In the genomic region with DNA sequence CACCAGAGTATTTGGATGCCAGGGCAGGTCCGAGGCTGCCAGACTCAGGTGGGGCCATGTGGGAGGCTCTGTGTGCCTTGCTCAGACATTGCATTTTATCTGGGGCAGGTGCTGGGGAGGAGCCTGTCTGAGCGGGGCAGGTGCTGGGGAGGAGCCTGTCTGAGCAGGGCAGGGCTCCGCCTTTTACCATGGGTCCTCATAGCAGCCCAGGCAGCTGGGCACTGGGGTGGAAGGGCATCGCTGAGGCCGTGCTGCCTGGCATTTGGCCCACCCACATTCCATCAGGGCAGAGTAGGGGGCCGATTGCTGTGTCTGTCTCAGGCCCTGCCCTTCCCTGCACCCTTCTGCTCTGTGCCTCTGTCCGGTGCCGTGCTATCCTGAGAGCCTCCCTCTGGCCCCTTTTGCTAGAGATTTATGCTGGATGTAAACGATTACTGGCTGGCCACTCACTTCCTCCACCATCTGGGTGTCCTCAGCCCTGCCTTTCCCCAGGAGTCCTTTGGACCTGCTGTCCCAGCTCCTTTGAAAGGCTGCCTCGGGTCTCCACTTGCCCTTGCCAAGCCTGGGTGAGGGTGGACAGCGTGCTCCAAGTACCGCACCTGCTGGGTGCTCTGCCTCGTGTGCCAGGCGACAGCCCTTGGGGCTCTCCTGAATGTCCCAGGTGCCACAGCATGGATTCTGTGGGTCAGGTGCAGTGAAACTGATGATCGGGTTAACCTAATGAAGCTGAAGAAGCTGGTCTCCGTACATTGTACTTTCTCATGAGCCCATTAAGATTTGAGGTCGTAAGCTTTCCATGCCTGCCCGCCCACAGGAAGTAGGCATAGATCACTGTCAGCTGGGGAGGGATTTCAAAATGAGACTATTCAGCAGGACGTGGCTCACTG, we compare ENCODE assay signal across 10 cellular contexts.
DNase-seq lines count a peak whose midpoint lies in the region; ATAC-seq and TF ChIP-seq lines count a peak whose summit lies in the region.
"Had no signal": no experiment of that assay in that cellular context is flagged by ENCODE, and none has a peak within 500 bp of the region (broad histone marks: within the 10 kb centered on the region; RNA-seq: fewer than 3 reads in every experiment).

No MANE protein-coding gene starts in this region.

- no peak for TF ChIP-seq POLR2A in uterus (IDR thresholded peaks at IDR 0.05)

- no peak for TF ChIP-seq CTCF in H9 (conservative IDR thresholded peaks at IDR 0.05)
- TF ChIP-seq CTCF in endothelial cell (IDR thresholded peaks at IDR 0.05; ENCODE audit: unreplicated experiment): no peak
- TF ChIP-seq CTCF in uterus (IDR thresholded peaks at IDR 0.05): no peak

- H4K91ac ChIP-seq in H9 (ENCODE audit: insufficient read length, low read depth, low read length): no peak overlapping the region
- H4K91ac ChIP-seq in trophoblast cell (ENCODE audit: low read depth, low read length): no peak overlapping the region

- H3K27me3 Mint-ChIP-seq in H9 (ENCODE audit: low read depth) (no peaks in the 10 kb centered on the region; the same call in none of the 2 replicates), endothelial cell (ENCODE audit: unreplicated experiment) (peaks cover 7% of the 10 kb centered on the region)
- H3K27me3 Mint-ChIP-seq: dendritic cell treated with granulocyte-macrophage colony-stimulating factor and Interleukin-4, amounts not matched to agents 40 ng/mL and 50 ng/mL, for 4 days had no signal

- H3K79me1 ChIP-seq in H9 (ENCODE audit: insufficient read depth, low read depth, low read length, poor library complexity, severe bottlenecking) (no peaks in the 10 kb centered on the region), trophoblast cell (ENCODE audit: low read length) (no peaks in the 10 kb centered on the region)

- H2BK20ac ChIP-seq in H9 (ENCODE audit: low read depth, low read length, poor library complexity, severe bottlenecking): no peak overlapping the region

- H4K12ac ChIP-seq in trophoblast cell (ENCODE audit: low read depth, low read length): no peak overlapping the region

- H2BK5ac ChIP-seq in H9 (ENCODE audit: insufficient read length, low read length): no peak overlapping the region
- H2BK5ac ChIP-seq in trophoblast cell (ENCODE audit: low read depth, low read length, poor library complexity): no peak overlapping the region

- no peaks in the 10 kb centered on the region for H4K20me1 ChIP-seq in H9 (ENCODE audit: control insufficient read depth, insufficient read depth, insufficient read length)

- no peak overlapping the region for H2AFZ ChIP-seq in H9 (ENCODE audit: low read length)
- H2AFZ ChIP-seq in trophoblast cell (ENCODE audit: insufficient read depth, low read length, poor library complexity): no peak overlapping the region

- H3K36me3 ChIP-seq in trophoblast cell (ENCODE audit: control insufficient read depth in 1 of 2, insufficient read depth in 2 of 2, low read length in 2 of 2) (no peaks in the 10 kb centered on the region), uterus (no peaks in the 10 kb centered on the region)

- H3K27me3 ChIP-seq in H9 (ENCODE audit: insufficient read depth, low read length) (no peaks in the 10 kb centered on the region), trophoblast cell (ENCODE audit: insufficient read depth, low read length) (no peaks in the 10 kb centered on the region), uterus (no peaks in the 10 kb centered on the region)

- H3K79me2 ChIP-seq in H9 (ENCODE audit: insufficient read depth, low read length) (no peaks in the 10 kb centered on the region; the same call in 1 of the 2 replicates), trophoblast cell (ENCODE audit: control insufficient read depth, insufficient read depth, low read length, poor library complexity) (no peaks in the 10 kb centered on the region)

- H2AK5ac ChIP-seq in H9 (ENCODE audit: insufficient read length, low read length): no peak overlapping the region
- no peak overlapping the region for H2AK5ac ChIP-seq in trophoblast cell (ENCODE audit: low read length)

- H3K4ac ChIP-seq in H9 (ENCODE audit: low read depth, low read length): no peak overlapping the region
- H3K4ac ChIP-seq in trophoblast cell (ENCODE audit: low read depth, low read length): no peak overlapping the region

- no peaks in the 10 kb centered on the region for H3K9me3 Mint-ChIP-seq in H9
- no peaks in the 10 kb centered on the region for H3K9me3 Mint-ChIP-seq in endothelial cell (ENCODE audit: unreplicated experiment)
- H3K9me3 Mint-ChIP-seq: dendritic cell treated with granulocyte-macrophage colony-stimulating factor and Interleukin-4, amounts not matched to agents 40 ng/mL and 50 ng/mL, for 4 days had no signal

- H3K18ac ChIP-seq in H9 (ENCODE audit: insufficient read length, low read depth, low read length) (no peak overlapping the region), trophoblast cell (ENCODE audit: low read length) (no peak overlapping the region)

- H3K56ac ChIP-seq in H9 (ENCODE audit: insufficient read length, low read depth, low read length): no peak overlapping the region

- intact Hi-C loops in uterus (cut with DNase I; ENCODE audit: low total_unique reads): no loop called here

- DNase-seq in H9 (peak; percentile 75), NCI-H2196 treated with DMSO at 0.1 percent for 48 hours (lab: John Stamatoyannopoulos, UW; ENCODE audit: unreplicated experiment) (peak; percentile 78), endothelial cell (ENCODE audit: low spot score) (no peak), trophoblast cell (peak; percentile 26 to 34), NCI-H187 treated with DMSO at 0.1 percent for 48 hours (lab: John Stamatoyannopoulos, UW) (no peak), uterus (no peak)
- no peak for DNase-seq in activated effector memory CD4-positive, alpha-beta T cell treated with anti-CD3 and anti-CD28 coated beads, Interleukin-2, amount 50 U/mL, for 16 hours

- H3K4me2 ChIP-seq in H9 (ENCODE audit: insufficient read depth, insufficient read length, low read length) (no peak overlapping the region), trophoblast cell (ENCODE audit: low read length) (no peak overlapping the region)
- H3K4me2 ChIP-seq: KMS-11 had no signal

- H3K4me3 Mint-ChIP-seq in H9 (no peak overlapping the region), endothelial cell (ENCODE audit: unreplicated experiment) (peak overlapping the region; percentile 56)
- H3K4me3 Mint-ChIP-seq: dendritic cell treated with granulocyte-macrophage colony-stimulating factor and Interleukin-4, amounts not matched to agents 40 ng/mL and 50 ng/mL, for 4 days had no signal

- H3K27ac Mint-ChIP-seq in H9 (peak overlapping the region in 2 of 3 experiments; percentile 65 to 85; a peak in 3 of 7 replicates), endothelial cell (ENCODE audit: unreplicated experiment) (no peak overlapping the region)
- H3K27ac Mint-ChIP-seq: dendritic cell treated with granulocyte-macrophage colony-stimulating factor and Interleukin-4, amounts not matched to agents 40 ng/mL and 50 ng/mL, for 4 days had no signal

- no peaks in the 10 kb centered on the region; the same call in 1 of the 2 replicates for H3K4me1 ChIP-seq in H9 (ENCODE audit: insufficient read depth, low read length)
- H3K4me1 ChIP-seq in trophoblast cell (ENCODE audit: control insufficient read depth in 1 of 2, insufficient read depth in 2 of 2, low read length in 2 of 2): no peaks in the 10 kb centered on the region
- no peaks in the 10 kb centered on the region for H3K4me1 ChIP-seq in uterus

- no peaks in the 10 kb centered on the region for H3K23me2 ChIP-seq in H9 (ENCODE audit: insufficient read length, low read depth, low read length, poor library complexity, severe bottlenecking)

- H3K9ac ChIP-seq in H9 (ENCODE audit: extremely low read depth, insufficient read length, low read length) (no peak overlapping the region), trophoblast cell (ENCODE audit: low read length) (no peak overlapping the region)
- H3K9ac ChIP-seq: KMS-11 had no signal

- no peak overlapping the region for H3T11ph ChIP-seq in H9 (ENCODE audit: low read length)

- H4K8ac ChIP-seq in H9 (replicated peaks; ENCODE audit: insufficient read length, low read depth, low read length) (no peak overlapping the region), trophoblast cell (ENCODE audit: low read depth, low read length) (no peak overlapping the region)

- H2BK12ac ChIP-seq in H9 (ENCODE audit: insufficient read length, low read depth, low read length): no peak overlapping the region
- H2BK12ac ChIP-seq in trophoblast cell (ENCODE audit: low read length): no peak overlapping the region

- no peak overlapping the region for H3K4me3 ChIP-seq in trophoblast cell (ENCODE audit: low read depth, low read length)
- H3K4me3 ChIP-seq in uterus: no peak overlapping the region

- no peak overlapping the region for H3K27ac ChIP-seq in H9 (ENCODE audit: insufficient read length, low read depth, low read length)
- no peak overlapping the region for H3K27ac ChIP-seq in trophoblast cell (ENCODE audit: low read depth, low read length)
- no peak overlapping the region for H3K27ac ChIP-seq in uterus
- H3K27ac ChIP-seq: KMS-11 had no signal

- H3K14ac ChIP-seq in H9 (ENCODE audit: insufficient read depth, low read length): no peak overlapping the region; the same call in 1 of the 2 replicates
- no peak overlapping the region for H3K14ac ChIP-seq in trophoblast cell (ENCODE audit: low read length)

- peaks cover 16 to 17% of the 10 kb centered on the region in 2 experiments for H3K4me1 Mint-ChIP-seq in H9
- H3K4me1 Mint-ChIP-seq in endothelial cell (ENCODE audit: unreplicated experiment): peaks cover 11% of the 10 kb centered on the region

- H2BK120ac ChIP-seq in H9 (ENCODE audit: low read depth, low read length, poor library complexity, severe bottlenecking): no peak overlapping the region
- no peak overlapping the region for H2BK120ac ChIP-seq in trophoblast cell (ENCODE audit: insufficient read depth, low read length, poor library complexity)

- no CpG with 5 or more reads among the region's 19 CpGs for WGBS in H9 (ENCODE audit: extremely low coverage, insufficient read length, low lambda C conversion rate)
- WGBS in trophoblast cell (ENCODE audit: extremely low coverage, insufficient coverage, insufficient read length): no CpG with 5 or more reads among the region's 19 CpGs

- no peak for ATAC-seq in GM19035 (IDR thresholded peaks at IDR 0.05; ENCODE audit: unreplicated experiment)

- H3K9me3 ChIP-seq in H9 (ENCODE audit: control insufficient read depth, low read depth, low read length) (no peaks in the 10 kb centered on the region), trophoblast cell (ENCODE audit: insufficient read depth, low read depth, low read length) (no peaks in the 10 kb centered on the region), uterus (no peaks in the 10 kb centered on the region)

- no peak overlapping the region for H2BK15ac ChIP-seq in H9 (ENCODE audit: low read depth, low read length)

- H3K36me3 Mint-ChIP-seq in H9 (ENCODE audit: insufficient read depth in 1 of 3, low read depth in 3 of 3): peaks cover 0 to 1% (median 0%) of the 10 kb centered on the region in 3 experiments; a peak in 1 of 7 replicates
- H3K36me3 Mint-ChIP-seq in endothelial cell (ENCODE audit: low read depth, unreplicated experiment): peaks cover 7% of the 10 kb centered on the region

- no peak overlapping the region for H3K23ac ChIP-seq in H9 (ENCODE audit: insufficient read length, low read depth, low read length)
- no peak overlapping the region for H3K23ac ChIP-seq in trophoblast cell (ENCODE audit: low read length)

- no peak overlapping the region for H4K5ac ChIP-seq in H9 (ENCODE audit: insufficient read length, low read depth, low read length)

Comparison
In these comparisons a context has a peak if more than half of its experiments do, and no peak if none do; other contexts are left out.
1. DNase-seq: peak in H9 (single experiment), NCI-H2196 treated with DMSO at 0.1 percent for 48 hours (single experiment) and trophoblast cell (2 of 2); none in endothelial cell (single experiment), NCI-H187 treated with DMSO at 0.1 percent for 48 hours (single experiment), activated effector memory CD4-positive, alpha-beta T cell treated with anti-CD3 and anti-CD28 coated beads, Interleukin-2, amount 50 U/mL, for 16 hours (single experiment) and uterus (0 of 2).